Comparison of ENCODE assay signal across 12 cellular contexts in genomic region chr14:67892466-67893120, GRCh38.
"Had no signal": no experiment of that assay in that cellular context is flagged by ENCODE, and none has a peak within 500 bp of the region (broad histone marks: within the 10 kb centered on the region; RNA-seq: fewer than 3 reads in every experiment).

No MANE protein-coding gene starts in this region.

- H3K36me3 ChIP-seq: neural progenitor cell, ovary, thyroid gland had no signal

- H3K9me3 ChIP-seq: ovary, thyroid gland had no signal

- H3K4me1 ChIP-seq: neural progenitor cell, thyroid gland had no signal

- H3K27ac ChIP-seq: neural progenitor cell, thyroid gland had no signal

- ATAC-seq: activated T-cell treated with anti-CD3 and anti-CD28 coated beads, Interleukin-2, amount 50 U/mL, for 4 hours had no signal

- H3K27me3 ChIP-seq: neural progenitor cell, ovary, thyroid gland had no signal

- H3K4me3 ChIP-seq: neural progenitor cell, ovary, thyroid gland had no signal

- DNase-seq: activated CD4-positive, alpha-beta T cell treated with anti-CD3 and anti-CD28 coated beads, Interleukin-2, amount 50 U/mL, for 4 hours; activated CD4-positive, CD25-positive, alpha-beta regulatory T cell treated with anti-CD3 and anti-CD28 coated beads, Interleukin-2, amount 50 U/mL, for 72 hours; activated gamma-delta T cell; activated T-cell treated with anti-CD3 and anti-CD28 coated beads, Interleukin-2, amount 50 U/mL, for 4 hours; foreskin melanocyte; head of caudate nucleus; ovary; T-helper 2 cell; thyroid gland had no signal

- FAIRE-seq: endothelial cell of umbilical vein, islet of Langerhans had no signal
